ENCODE assay signal across 8 cellular contexts in the genomic region with DNA sequence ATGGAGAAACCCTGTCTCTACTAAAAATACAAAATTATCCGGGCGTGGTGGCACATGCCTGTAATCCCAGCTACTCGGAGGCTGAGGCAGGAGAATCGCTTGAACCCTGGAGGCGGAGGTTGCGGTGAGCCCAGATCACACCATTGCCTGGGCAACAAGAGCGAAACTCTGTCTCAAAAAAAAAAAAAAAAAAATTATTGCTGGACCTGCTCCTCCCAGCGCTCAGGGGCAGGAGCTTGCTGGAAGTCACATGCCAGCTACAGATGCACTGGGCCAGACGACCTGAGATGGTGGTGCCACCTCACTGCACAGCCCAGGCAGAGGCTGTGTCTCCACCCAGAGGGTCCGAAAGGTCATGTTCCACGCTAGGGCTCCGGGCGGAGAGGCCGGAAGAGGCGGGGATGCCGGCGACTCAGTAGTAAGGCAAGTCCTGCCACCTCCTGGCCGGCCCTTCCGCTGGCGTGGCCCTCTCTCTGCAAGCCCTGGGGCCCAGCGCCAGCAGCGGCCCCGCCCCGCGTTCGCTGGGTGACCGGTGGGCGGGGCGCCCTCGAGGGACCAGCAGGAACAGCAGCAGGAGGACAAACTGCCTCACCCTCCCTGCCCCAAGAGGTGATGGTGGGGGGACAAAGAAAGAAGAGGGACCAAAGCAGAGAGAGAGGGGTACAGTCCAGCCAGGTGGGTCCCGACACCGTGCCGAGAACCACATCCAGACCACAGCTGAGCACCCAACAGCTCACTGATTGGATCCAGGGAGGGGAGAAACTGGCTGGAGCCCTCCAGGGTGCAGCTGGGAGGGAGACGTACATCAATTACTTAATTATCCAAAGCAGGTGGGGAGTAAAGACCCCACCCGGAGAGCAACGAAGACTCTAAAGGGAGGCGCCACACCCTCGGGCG. TPM values are rescaled to one million over a fixed set of nuclear protein-coding genes. Genes with fewer than 3 reads are reported as not detected.
DNase-seq lines count a peak whose midpoint lies in the region; ATAC-seq lines count a peak whose summit lies in the region.

No MANE protein-coding gene starts in this region.

- no peak overlapping the region for H2AFZ ChIP-seq in neuron (ENCODE audit: low read depth, low read length)

- H3K27ac Mint-ChIP-seq in activated naive CD8-positive, alpha-beta T cell treated with anti-CD3 and anti-CD28 coated beads, Interleukin-2, amount 50 U/mL, for 24 hours = peak overlapping the region; percentile 85

- no peaks in the 10 kb centered on the region for H3K9me3 ChIP-seq in neuron (ENCODE audit: low read length)

- H3K4me3 Mint-ChIP-seq in activated naive CD8-positive, alpha-beta T cell treated with anti-CD3 and anti-CD28 coated beads, Interleukin-2, amount 50 U/mL, for 24 hours = peak overlapping the region; percentile 81

- H3K4me1 ChIP-seq in neuron (ENCODE audit: insufficient read depth, low read length) = peaks cover 44% of the 10 kb centered on the region

- peaks cover 44% of the 10 kb centered on the region for H3K36me3 ChIP-seq in neuron (ENCODE audit: insufficient read depth, low read length)

- no peaks in the 10 kb centered on the region for H3K27me3 Mint-ChIP-seq in activated naive CD8-positive, alpha-beta T cell treated with anti-CD3 and anti-CD28 coated beads, Interleukin-2, amount 50 U/mL, for 24 hours

- H3K4me3 ChIP-seq in neuron (ENCODE audit: low read length) = peak overlapping the region; percentile 7

- intact Hi-C loops in head of caudate nucleus (cut with DNase I) = loop anchor here (5.0 kb wide), 1 partner anchor 90 kb away; the partner anchor contains the start of gene PSMD9

- peak; percentile 90 for DNase-seq in Daoy (ENCODE audit: low read depth)
- DNase-seq in NCI-H2107 (lab: John Stamatoyannopoulos, UW) = peak; percentile 30
- no peak for DNase-seq in activated naive CD8-positive, alpha-beta T cell treated with anti-CD3 and anti-CD28 coated beads, Interleukin-2, amount 50 U/mL, for 24 hours
- peak; percentile 67 to 92 (median 83) for DNase-seq in head of caudate nucleus
- DNase-seq in activated naive CD4-positive, alpha-beta T cell treated with Interleukin-2 at 50 U/mL for 16 hours = no peak

- H3K4me1 Mint-ChIP-seq in activated naive CD8-positive, alpha-beta T cell treated with anti-CD3 and anti-CD28 coated beads, Interleukin-2, amount 50 U/mL, for 24 hours = peaks cover 47% of the 10 kb centered on the region

- H3K27me3 ChIP-seq in neuron (ENCODE audit: insufficient read depth, low read length) = no peaks in the 10 kb centered on the region

- no peaks in the 10 kb centered on the region for H3K9me3 Mint-ChIP-seq in activated naive CD8-positive, alpha-beta T cell treated with anti-CD3 and anti-CD28 coated beads, Interleukin-2, amount 50 U/mL, for 24 hours

- no peak for ATAC-seq in activated naive CD8-positive, alpha-beta T cell treated with anti-CD3 and anti-CD28 coated beads, Interleukin-2, amount 50 U/mL, for 24 hours
- no peak for ATAC-seq in HG02642 (IDR thresholded peaks at IDR 0.05; ENCODE audit: poor library complexity, unreplicated experiment)
- no peak for ATAC-seq in HG03521 (IDR thresholded peaks at IDR 0.05; ENCODE audit: unreplicated experiment)

- H3K36me3 Mint-ChIP-seq in activated naive CD8-positive, alpha-beta T cell treated with anti-CD3 and anti-CD28 coated beads, Interleukin-2, amount 50 U/mL, for 24 hours (ENCODE audit: low read depth) = peaks cover 22% of the 10 kb centered on the region

RNA-seq across cellular contexts. Expression of gene RHOF, which starts 3.6 kb away (rescaled TPM):
- total RNA-seq in Daoy (2014; rRNA removed; shearing (Covaris generic)) = 16.1 and 19.1 TPM in 2 replicates

RNA-seq across cellular contexts. Expression of gene SETD1B, which starts 6.7 kb away (rescaled TPM):
- 2.3 and 2.6 TPM in 2 replicates for total RNA-seq in Daoy (2014; rRNA removed; shearing (Covaris generic))

Comparison
In these comparisons a context has a peak if more than half of its experiments do, and no peak if none do; other contexts are left out.
1. DNase-seq: peak in Daoy (single experiment), NCI-H2107 (single experiment) and head of caudate nucleus (42 of 42); none in activated naive CD8-positive, alpha-beta T cell treated with anti-CD3 and anti-CD28 coated beads, Interleukin-2, amount 50 U/mL, for 24 hours (single experiment) and activated naive CD4-positive, alpha-beta T cell treated with Interleukin-2 at 50 U/mL for 16 hours (single experiment).